In the genomic region with DNA sequence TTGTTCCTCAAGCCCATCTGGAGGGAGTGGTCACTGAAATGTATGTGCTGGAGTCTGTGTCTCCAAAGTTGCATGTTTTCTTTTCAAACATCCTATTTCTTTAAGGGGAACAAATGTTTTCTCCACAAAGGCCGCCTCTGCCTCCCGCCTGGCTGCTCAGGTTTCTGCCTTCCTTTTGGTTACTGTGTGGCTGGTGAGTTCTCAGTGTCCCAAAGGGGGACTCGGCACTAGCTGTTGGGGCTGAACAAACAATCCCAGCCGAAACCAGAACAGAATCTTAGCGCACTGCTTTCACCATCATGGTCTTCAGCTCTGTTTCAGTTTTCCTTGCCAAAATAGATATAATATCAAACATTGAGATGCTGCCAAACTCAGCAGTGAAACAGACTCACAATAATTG, we compare ENCODE assay signal across 18 cellular contexts.
DNase-seq lines count a peak whose midpoint lies in the region; ATAC-seq and TF ChIP-seq lines count a peak whose summit lies in the region.
"Had no signal": no experiment of that assay in that cellular context is flagged by ENCODE, and none has a peak within 500 bp of the region (broad histone marks: within the 10 kb centered on the region; RNA-seq: fewer than 3 reads in every experiment).

No MANE protein-coding gene starts in this region.

- peak overlapping the region; percentile 60 for H3K4me3 Mint-ChIP-seq in nephron progenitor cell

- no peak for TF ChIP-seq CTCF in choroid plexus epithelial cell (conservative IDR thresholded peaks at IDR 0.05; ENCODE audit: low read depth, low read length)
- TF ChIP-seq CTCF in nephron progenitor cell (IDR thresholded peaks at IDR 0.05): no peak
- no peak for TF ChIP-seq CTCF in thoracic aorta (IDR thresholded peaks at IDR 0.05)

- no peaks in the 10 kb centered on the region for H3K27me3 ChIP-seq in thoracic aorta (replicated peaks; ENCODE audit: insufficient read depth)

- no peak for ATAC-seq in thoracic aorta (ENCODE audit: insufficient number of reproducible peaks, low FRiP score, low read depth)
- no peak for ATAC-seq in HG02852 (IDR thresholded peaks at IDR 0.05; ENCODE audit: unreplicated experiment)
- ATAC-seq: K562 had no signal

- no peaks in the 10 kb centered on the region for H3K36me3 Mint-ChIP-seq in nephron progenitor cell (ENCODE audit: low read depth)

- no peaks in the 10 kb centered on the region for H3K36me3 ChIP-seq in thoracic aorta

- H3K4me1 Mint-ChIP-seq in nephron progenitor cell: peaks cover 55% of the 10 kb centered on the region

- DNase-seq in DMS 273 (lab: John Stamatoyannopoulos, UW; ENCODE audit: unreplicated experiment) (peak; percentile 9), DMS 273 treated with DMSO at 0.1 percent for 48 hours (lab: John Stamatoyannopoulos, UW) (no peak), choroid plexus epithelial cell (ENCODE audit: low read depth) (peak; percentile 17), nephron progenitor cell (peak; percentile 19), thoracic aorta (ENCODE audit: low spot score) (no peak), superior temporal gyrus (ENCODE audit: extremely low spot score) (no peak)
- DNase-seq in activated CD4-positive, alpha-beta T cell treated with anti-CD3 and anti-CD28 coated beads, Interleukin-2, amount 50 U/mL, for 48 hours: no peak
- DNase-seq: COR-L47, DMS53, HCEC 1CT, NCI-H1694, NCI-H2107, NCI-H345, NCI-H526 treated with DMSO at 0.1 percent for 48 hours had no signal

- peak overlapping the region; percentile 38 to 41 for H3K27ac ChIP-seq in thoracic aorta
- H3K27ac ChIP-seq: 22Rv1, C4-2B had no signal

- H3K4me3 ChIP-seq in choroid plexus epithelial cell (ENCODE audit: low read depth, low read length): peak overlapping the region; percentile 36
- H3K4me3 ChIP-seq in thoracic aorta: peak overlapping the region; percentile 37
- H3K4me3 ChIP-seq: K562 had no signal

- peaks cover 6 to 10% of the 10 kb centered on the region in 2 donors for H3K4me1 ChIP-seq in thoracic aorta (ENCODE audit: control insufficient read depth in 1 of 2, low read depth in 2 of 2)

- H3K9me3 ChIP-seq in thoracic aorta: no peaks in the 10 kb centered on the region

- H3K9me3 Mint-ChIP-seq in nephron progenitor cell: no peaks in the 10 kb centered on the region

- no peaks in the 10 kb centered on the region for H3K27me3 Mint-ChIP-seq in nephron progenitor cell (ENCODE audit: low read depth, poor library complexity)

- peak overlapping the region; percentile 99 for H3K27ac Mint-ChIP-seq in nephron progenitor cell

Comparison
In these comparisons a context has a peak if more than half of its experiments do, and no peak if none do; other contexts are left out.
1. DNase-seq: peak in DMS 273 (single experiment), choroid plexus epithelial cell (single experiment) and nephron progenitor cell (single experiment); none in DMS 273 treated with DMSO at 0.1 percent for 48 hours (single experiment), thoracic aorta (single experiment), activated CD4-positive, alpha-beta T cell treated with anti-CD3 and anti-CD28 coated beads, Interleukin-2, amount 50 U/mL, for 48 hours (0 of 2) and superior temporal gyrus (single experiment).